ENCODE assay signal across 1 cellular context in genomic region chr11:117072517-117073218, GRCh38.
A peak's percentile ranks its signal among the peaks of the same experiment; 100 is the strongest.
TF ChIP-seq lines count a peak whose summit lies in the region.

No MANE protein-coding gene starts in this region.

TF ChIP-seq in K562, 482 proteins besides CTCF, POLR2A, EP300 and RAD21 (continued from another document and continues in another):
- TF ChIP-seq ATF2 (CRISPR knock-in tag; IDR thresholded peaks at IDR 0.05) (no peak), TGIF2 (CRISPR knock-in tag; IDR thresholded peaks at IDR 0.05) (no peak), IRF1 (CRISPR knock-in tag; IDR thresholded peaks at IDR 0.05; ENCODE audit: borderline replicate concordance) (no peak), PTBP1 (IDR thresholded peaks at IDR 0.05; ENCODE audit: low read depth, low read length) (no peak), CBFA2T2 (conservative IDR thresholded peaks at IDR 0.05) (peak; percentile 20; the same call in 1 of the 2 replicates), BRD9 (IDR thresholded peaks at IDR 0.05; ENCODE audit: low read depth, partially characterized antibody) (peak; percentile 64), KLF13 (tag; IDR thresholded peaks at IDR 0.05; ENCODE audit: borderline replicate concordance, low read depth) (no peak), ZFP91 (CRISPR knock-in tag; IDR thresholded peaks at IDR 0.05) (no peak), HDAC6 (IDR thresholded peaks at IDR 0.05; ENCODE audit: low read depth, low read length) (no peak), ELK1 (CRISPR knock-in tag; IDR thresholded peaks at IDR 0.05) (no peak), MAFK (IDR thresholded peaks at IDR 0.05; ENCODE audit: low read length) (peak; percentile 88), ARID1B (IDR thresholded peaks at IDR 0.05) (peak; percentile 89), SPI1 (IDR thresholded peaks at IDR 0.05; ENCODE audit: borderline replicate concordance, low read depth, low read length) (no peak), DLX4 (CRISPR knock-in tag; IDR thresholded peaks at IDR 0.05) (no peak), PPARD (CRISPR knock-in tag; IDR thresholded peaks at IDR 0.05) (no peak), DEAF1 (CRISPR knock-in tag; IDR thresholded peaks at IDR 0.05) (no peak), ZNF318 (IDR thresholded peaks at IDR 0.05; ENCODE audit: borderline replicate concordance in 1 of 2, low read depth in 1 of 2) (peak; percentile 35 to 59; a peak in 1 of 4 replicates), GABPB2 (CRISPR knock-in tag; conservative IDR thresholded peaks at IDR 0.05) (no peak), ZSCAN29 (IDR thresholded peaks at IDR 0.05) (no peak), RFX5 (IDR thresholded peaks at IDR 0.05; ENCODE audit: low read depth, low read length) (no peak), SP2 (IDR thresholded peaks at IDR 0.05; ENCODE audit: extremely low read depth, low read depth, low read length, poor library complexity, severe bottlenecking) (no peak), VEZF1 (CRISPR knock-in tag; IDR thresholded peaks at IDR 0.05) (no peak), ERF (CRISPR knock-in tag; IDR thresholded peaks at IDR 0.05) (no peak), HMGN3 (IDR thresholded peaks at IDR 0.05; ENCODE audit: borderline replicate concordance, extremely low read depth, insufficient read length, low read depth, low read length) (no peak), KAT7 (CRISPR knock-in tag; IDR thresholded peaks at IDR 0.05; ENCODE audit: borderline replicate concordance) (no peak), ZNF592 (IDR thresholded peaks at IDR 0.05) (no peak), ELF1 (tag; IDR thresholded peaks at IDR 0.05) (no peak), ZBTB49 (CRISPR knock-in tag; IDR thresholded peaks at IDR 0.05; ENCODE audit: borderline replicate concordance) (no peak), PYGO2 (tag; IDR thresholded peaks at IDR 0.05) (no peak), CEBPB (tag; IDR thresholded peaks at IDR 0.05) (peak; percentile 97), TAL1 (IDR thresholded peaks at IDR 0.05) (no peak), HNRNPH1 (optimal IDR thresholded peaks at IDR 0.05; ENCODE audit: low read depth, low read length) (no peak), E2F3 (CRISPR knock-in tag; IDR thresholded peaks at IDR 0.05) (no peak), MCM2 (IDR thresholded peaks at IDR 0.05; ENCODE audit: low read depth) (no peak), RBM25 (IDR thresholded peaks at IDR 0.05; ENCODE audit: low read depth, low read length, severe bottlenecking) (no peak)
